ENCODE assay signal across 11 cellular contexts in the genomic region with DNA sequence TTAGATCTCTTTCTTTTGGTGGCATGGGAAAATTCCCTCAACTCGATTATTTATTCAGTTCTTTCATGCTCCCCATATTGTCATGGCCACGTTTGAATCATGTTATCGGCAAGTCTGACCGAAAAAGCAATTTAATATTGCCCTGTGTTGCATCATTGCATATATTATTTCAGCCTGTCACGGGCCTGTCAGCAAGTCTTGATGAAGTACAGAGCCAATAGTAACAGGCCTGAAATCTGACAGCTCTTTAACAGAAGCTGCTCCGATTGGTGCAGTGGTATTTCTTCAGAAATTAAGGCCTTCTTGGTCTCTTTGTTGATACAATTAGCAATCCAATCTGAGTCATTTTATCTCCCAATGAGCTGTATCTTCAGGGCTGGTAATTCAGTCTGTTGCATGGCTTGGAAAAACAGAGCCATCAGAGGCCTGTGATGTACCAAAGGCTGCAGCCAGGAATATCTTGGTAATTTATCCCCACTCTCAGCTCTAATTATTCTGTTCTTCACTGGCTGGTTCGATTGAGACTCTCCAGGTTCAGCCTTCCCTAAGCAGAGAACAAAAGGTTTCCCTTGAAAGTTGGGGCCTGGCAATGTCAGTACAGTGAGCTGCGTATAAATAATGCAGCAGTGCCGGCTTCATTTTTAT.
DNase-seq lines count a peak whose midpoint lies in the region; ATAC-seq and TF ChIP-seq lines count a peak whose summit lies in the region.
"Had no signal": no experiment of that assay in that cellular context is flagged by ENCODE, and none has a peak within 500 bp of the region (broad histone marks: within the 10 kb centered on the region; RNA-seq: fewer than 3 reads in every experiment).

No MANE protein-coding gene starts in this region.

- H3K9me3 ChIP-seq in breast epithelium = no peaks in the 10 kb centered on the region
- no peaks in the 10 kb centered on the region for H3K9me3 ChIP-seq in vagina
- no peaks in the 10 kb centered on the region for H3K9me3 ChIP-seq in CD8-positive, alpha-beta memory T cell (ENCODE audit: low read length)

- H3K27ac Mint-ChIP-seq in MCF 10A (ENCODE audit: low read depth, unreplicated experiment) = peak overlapping the region; percentile 94
- H3K27ac Mint-ChIP-seq in activated CD4-positive, alpha-beta memory T cell treated with anti-CD3 and anti-CD28 coated beads, Interleukin-2, amount 10 ng/mL, durations not matched to agents 7 days and 5 days = no peak overlapping the region
- H3K27ac Mint-ChIP-seq in CD8-positive, alpha-beta memory T cell = peak overlapping the region in 1 of 8 donors; percentile 66
- H3K27ac Mint-ChIP-seq: activated naive CD4-positive, alpha-beta T cell treated with anti-CD3 and anti-CD28 coated beads, Interleukin-2, amount 50 U/mL, for 24 hours; B cell; T-cell had no signal

- H3K4me3 ChIP-seq in breast epithelium = no peak overlapping the region
- H3K4me3 ChIP-seq in choroid plexus epithelial cell (ENCODE audit: low read depth, low read length) = no peak overlapping the region
- H3K4me3 ChIP-seq in vagina = no peak overlapping the region
- no peak overlapping the region for H3K4me3 ChIP-seq in CD8-positive, alpha-beta memory T cell (ENCODE audit: low read length)

- H3K36me3 Mint-ChIP-seq in MCF 10A (ENCODE audit: insufficient read depth, unreplicated experiment) = no peaks in the 10 kb centered on the region
- no peaks in the 10 kb centered on the region for H3K36me3 Mint-ChIP-seq in activated CD4-positive, alpha-beta memory T cell treated with anti-CD3 and anti-CD28 coated beads, Interleukin-2, amount 10 ng/mL, durations not matched to agents 7 days and 5 days (ENCODE audit: low read depth)
- H3K36me3 Mint-ChIP-seq in CD8-positive, alpha-beta memory T cell = peaks cover 0 to 2% (median 0%) of the 10 kb centered on the region in 3 donors
- H3K36me3 Mint-ChIP-seq: T-cell had no signal

- no peaks in the 10 kb centered on the region for H3K36me3 ChIP-seq in breast epithelium
- H3K36me3 ChIP-seq in vagina = no peaks in the 10 kb centered on the region
- no peaks in the 10 kb centered on the region for H3K36me3 ChIP-seq in CD8-positive, alpha-beta memory T cell (ENCODE audit: insufficient read depth, low read length)

- CTCF ChIA-PET in MCF 10A (lab: Yijun Ruan, JAX) = interaction anchor here (0.7 to 1.3 kb wide), 3 partner anchors 55 to 471 kb away, joined by 3 read pairs; no protein-coding TSS in a partner anchor
- CTCF ChIA-PET in activated CD4-positive, alpha-beta memory T cell treated with anti-CD3 and anti-CD28 coated beads, Interleukin-2, amount 10 ng/mL, durations not matched to agents 7 days and 5 days (lab: Charles Lee) = no interaction called here
- CTCF ChIA-PET in CD8-positive, alpha-beta memory T cell (lab: Charles Lee) = no interaction called here

- H3K4me1 Mint-ChIP-seq in MCF 10A (ENCODE audit: insufficient read depth, unreplicated experiment) = peaks cover 50% of the 10 kb centered on the region
- peaks cover 5% of the 10 kb centered on the region for H3K4me1 Mint-ChIP-seq in activated CD4-positive, alpha-beta memory T cell treated with anti-CD3 and anti-CD28 coated beads, Interleukin-2, amount 10 ng/mL, durations not matched to agents 7 days and 5 days
- no peaks in the 10 kb centered on the region for H3K4me1 Mint-ChIP-seq in CD8-positive, alpha-beta memory T cell
- H3K4me1 Mint-ChIP-seq: activated naive CD4-positive, alpha-beta T cell treated with anti-CD3 and anti-CD28 coated beads, Interleukin-2, amount 50 U/mL, for 24 hours; B cell; T-cell had no signal

- DNase-seq in MCF 10A (ENCODE audit: unreplicated experiment) (peak; percentile 45), breast epithelium (ENCODE audit: low spot score in 2 of 2) (no peak), choroid plexus epithelial cell (ENCODE audit: low read depth) (peak; percentile 88), mucosa of gallbladder (ENCODE audit: low spot score) (peak; percentile 21), vagina (ENCODE audit: extremely low spot score in 2 of 2) (no peak)
- no peak for DNase-seq in activated CD4-positive, alpha-beta memory T cell treated with anti-CD3 and anti-CD28 coated beads, Interleukin-2, amount 10 ng/mL, durations not matched to agents 7 days and 5 days
- DNase-seq in CD8-positive, alpha-beta memory T cell = no peak
- DNase-seq: T-cell had no signal

- no peak overlapping the region for H3K4me3 Mint-ChIP-seq in MCF 10A (ENCODE audit: unreplicated experiment)
- no peak overlapping the region for H3K4me3 Mint-ChIP-seq in activated CD4-positive, alpha-beta memory T cell treated with anti-CD3 and anti-CD28 coated beads, Interleukin-2, amount 10 ng/mL, durations not matched to agents 7 days and 5 days
- H3K4me3 Mint-ChIP-seq in CD8-positive, alpha-beta memory T cell = no peak overlapping the region
- H3K4me3 Mint-ChIP-seq: activated naive CD4-positive, alpha-beta T cell treated with anti-CD3 and anti-CD28 coated beads, Interleukin-2, amount 50 U/mL, for 24 hours; B cell; T-cell had no signal

- no peak for ATAC-seq in GM21717 (IDR thresholded peaks at IDR 0.05; ENCODE audit: unreplicated experiment)
- ATAC-seq: T-cell had no signal

- BruUV-seq in MCF 10A (replicated peaks; lab: Mats Ljungman, UMichigan) = no TSS peak

- no peaks in the 10 kb centered on the region for H3K9me3 Mint-ChIP-seq in MCF 10A (ENCODE audit: unreplicated experiment)
- no peaks in the 10 kb centered on the region for H3K9me3 Mint-ChIP-seq in activated CD4-positive, alpha-beta memory T cell treated with anti-CD3 and anti-CD28 coated beads, Interleukin-2, amount 10 ng/mL, durations not matched to agents 7 days and 5 days
- H3K9me3 Mint-ChIP-seq in CD8-positive, alpha-beta memory T cell = no peaks in the 10 kb centered on the region
- H3K9me3 Mint-ChIP-seq: activated naive CD4-positive, alpha-beta T cell treated with anti-CD3 and anti-CD28 coated beads, Interleukin-2, amount 50 U/mL, for 24 hours; T-cell had no signal

- H3K27me3 ChIP-seq in breast epithelium (no peaks in the 10 kb centered on the region), vagina (no peaks in the 10 kb centered on the region)
- H3K27me3 ChIP-seq in CD8-positive, alpha-beta memory T cell (ENCODE audit: insufficient read depth, low read length, poor library complexity, severe bottlenecking) = no peaks in the 10 kb centered on the region

- POLR2A ChIA-PET in MCF 10A (lab: Yijun Ruan, JAX) = interaction anchor here (0.6 to 5.7 kb wide), 15 partner anchors 8 to 663 kb away, joined by 3 to 50 read pairs (median 4); a partner anchor contains a TSS
- POLR2A ChIA-PET in activated CD4-positive, alpha-beta memory T cell treated with anti-CD3 and anti-CD28 coated beads, Interleukin-2, amount 10 ng/mL, durations not matched to agents 7 days and 5 days (lab: Charles Lee) = no interaction called here
- POLR2A ChIA-PET in CD8-positive, alpha-beta memory T cell (lab: Charles Lee) = no interaction called here

- peaks cover 0 to 4% of the 10 kb centered on the region in 2 donors for H3K4me1 ChIP-seq in breast epithelium
- peaks cover 33% of the 10 kb centered on the region for H3K4me1 ChIP-seq in vagina
- H3K4me1 ChIP-seq in CD8-positive, alpha-beta memory T cell (ENCODE audit: insufficient read depth, low read length) = no peaks in the 10 kb centered on the region

- intact Hi-C loops in MCF 10A (cut with micrococcal nuclease) = loop anchor here (10.0 kb wide), 1 partner anchor 228 kb away; no protein-coding TSS in a partner anchor
- intact Hi-C loops in breast epithelium (cut with DNase I; ENCODE audit: low total_unique reads) = no loop called here
- intact Hi-C loops in vagina (cut with DNase I) = no loop called here

- H3K27me3 Mint-ChIP-seq in MCF 10A (ENCODE audit: insufficient read depth, unreplicated experiment) = no peaks in the 10 kb centered on the region
- H3K27me3 Mint-ChIP-seq in activated CD4-positive, alpha-beta memory T cell treated with anti-CD3 and anti-CD28 coated beads, Interleukin-2, amount 10 ng/mL, durations not matched to agents 7 days and 5 days = no peaks in the 10 kb centered on the region
- no peaks in the 10 kb centered on the region for H3K27me3 Mint-ChIP-seq in CD8-positive, alpha-beta memory T cell
- H3K27me3 Mint-ChIP-seq: activated naive CD4-positive, alpha-beta T cell treated with anti-CD3 and anti-CD28 coated beads, Interleukin-2, amount 50 U/mL, for 24 hours; B cell; T-cell had no signal

- TF ChIP-seq CTCF in MCF 10A (IDR thresholded peaks at IDR 0.05; ENCODE audit: unreplicated experiment) (no peak), breast epithelium (IDR thresholded peaks at IDR 0.05) (no peak), choroid plexus epithelial cell (conservative IDR thresholded peaks at IDR 0.05; ENCODE audit: low read depth, low read length) (no peak), vagina (IDR thresholded peaks at IDR 0.05) (no peak)

- H3K27ac ChIP-seq in breast epithelium = no peak overlapping the region
- H3K27ac ChIP-seq in vagina = peak overlapping the region; percentile 67
- H3K27ac ChIP-seq in CD8-positive, alpha-beta memory T cell (ENCODE audit: low read depth, low read length) = no peak overlapping the region

- TF ChIP-seq POLR2A in breast epithelium (IDR thresholded peaks at IDR 0.05) (no peak), vagina (IDR thresholded peaks at IDR 0.05) (no peak)

Comparison
In these comparisons a context has a peak if more than half of its experiments do, and no peak if none do; other contexts are left out.
1. DNase-seq: peak in MCF 10A (single experiment), choroid plexus epithelial cell (single experiment) and mucosa of gallbladder (single experiment); none in breast epithelium (0 of 2), vagina (0 of 2), activated CD4-positive, alpha-beta memory T cell treated with anti-CD3 and anti-CD28 coated beads, Interleukin-2, amount 10 ng/mL, durations not matched to agents 7 days and 5 days (single experiment) and CD8-positive, alpha-beta memory T cell (0 of 5).